23 cellular contexts compared by ENCODE assay signal in genomic region chr13:105329359-105329758, GRCh38.
"Had no signal": no experiment of that assay in that cellular context is flagged by ENCODE, and none has a peak within 500 bp of the region (broad histone marks: within the 10 kb centered on the region; RNA-seq: fewer than 3 reads in every experiment).

No MANE protein-coding gene starts in this region.

- ATAC-seq: activated naive CD4-positive, alpha-beta T cell treated with anti-CD3 and anti-CD28 coated beads, Interleukin-2, amount 50 U/mL, for 72 hours; activated T-cell treated with anti-CD3 and anti-CD28 coated beads, Interleukin-2, amount 50 U/mL, for 72 hours; body of pancreas; left ventricle myocardium superior; mucosa of descending colon; sciatic nerve had no signal

- DNase-seq: activated CD4-positive, alpha-beta T cell treated with anti-CD3 and anti-CD28 coated beads for 1 hour; activated CD4-positive, alpha-beta T cell treated with anti-CD3 and anti-CD28 coated beads, Interleukin-2, amount 10 ng/mL, durations not matched to agents 7 days and 5 days; activated naive CD4-positive, alpha-beta T cell; activated T-cell treated with anti-CD3 and anti-CD28 coated beads for 4 hours; activated T-cell treated with anti-CD3 and anti-CD28 coated beads, Interleukin-2, amount 50 U/mL, for 72 hours; anterior cingulate cortex; body of pancreas; dermis blood vessel endothelial cell; effector CD4-positive, alpha-beta T cell; foreskin melanocyte; islet precursor cell; left ventricle myocardium superior; mucosa of descending colon; nephron progenitor cell; ovary; retina; stimulated activated CD4-positive, alpha-beta T cell treated with anti-CD3 and anti-CD28 coated beads, Interleukin-12 subunit alpha, Interleukin-12 subunit beta, amount 100 ng/mL, for 4 hours; stimulated activated CD4-positive, alpha-beta T cell treated with anti-CD3 and anti-CD28 coated beads, Interleukin-4, amount 100 ng/mL, for 1 hour; substantia nigra; thyroid gland; upper lobe of left lung had no signal
